22 cellular contexts compared by ENCODE assay signal in the genomic region with DNA sequence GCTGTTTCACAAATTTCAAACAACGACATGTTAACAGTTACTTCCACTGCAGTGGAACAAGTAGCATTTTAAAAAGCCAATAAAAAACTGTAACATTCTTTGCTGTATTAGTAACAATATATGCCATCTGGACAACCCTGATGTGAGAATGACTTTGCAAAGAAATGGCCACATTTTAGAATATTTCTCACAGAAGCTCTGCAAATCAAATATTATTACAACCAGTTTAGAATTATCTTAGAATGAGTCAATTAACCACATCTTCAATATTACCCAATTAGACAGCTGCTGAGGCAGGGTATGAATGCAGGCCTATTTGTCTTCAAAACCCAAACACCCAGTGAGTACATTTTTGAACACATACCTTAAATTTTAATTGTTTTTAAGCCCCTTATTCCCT. TPM values are rescaled to one million over a fixed set of nuclear protein-coding genes. Genes with fewer than 3 reads are reported as not detected.
DNase-seq lines count a peak whose midpoint lies in the region; ATAC-seq, FAIRE-seq and TF ChIP-seq lines count a peak whose summit lies in the region.
"Had no signal": no experiment of that assay in that cellular context is flagged by ENCODE, and none has a peak within 500 bp of the region (broad histone marks: within the 10 kb centered on the region; RNA-seq: fewer than 3 reads in every experiment).

No MANE protein-coding gene starts in this region.

- H3K4me3 ChIP-seq in RWPE2 (ENCODE audit: severe bottlenecking) (no peak overlapping the region), fibroblast of mammary gland (ENCODE audit: control insufficient read depth, low read depth, low read length) (no peak overlapping the region), smooth muscle cell (no peak overlapping the region), lower leg skin (ENCODE audit: low read depth, poor library complexity, severe bottlenecking) (no peak overlapping the region)
- H3K4me3 ChIP-seq: esophagus muscularis mucosa, right lobe of liver, vagina had no signal

- H4K20me1 ChIP-seq in smooth muscle cell (ENCODE audit: low read depth) = no peaks in the 10 kb centered on the region

- H3K9me3 ChIP-seq in RWPE2 (ENCODE audit: severe bottlenecking) (peaks cover 2% of the 10 kb centered on the region), smooth muscle cell (replicated peaks; ENCODE audit: low read depth) (peaks cover 17% of the 10 kb centered on the region)
- H3K9me3 ChIP-seq: neutrophil had no signal

- H3K36me3 ChIP-seq in RWPE2 (ENCODE audit: low read depth) (peaks cover 50% of the 10 kb centered on the region), smooth muscle cell (ENCODE audit: low read depth) (peaks cover 28% of the 10 kb centered on the region)

- H3K36me3 Mint-ChIP-seq in activated naive CD4-positive, alpha-beta T cell treated with anti-CD3 and anti-CD28 coated beads, Interleukin-2, amount 50 U/mL, for 24 hours = peaks cover 44% of the 10 kb centered on the region
- H3K36me3 Mint-ChIP-seq in activated naive CD4-positive, alpha-beta T cell treated with anti-CD3 and anti-CD28 coated beads, Interleukin-2, amount 10 ng/mL, durations not matched to agents 7 days and 5 days = peaks cover 53% of the 10 kb centered on the region

- no peaks in the 10 kb centered on the region for H3K27me3 ChIP-seq in RWPE2 (ENCODE audit: insufficient read depth, poor library complexity, severe bottlenecking)
- no peaks in the 10 kb centered on the region for H3K27me3 ChIP-seq in smooth muscle cell (ENCODE audit: low read depth)
- H3K27me3 ChIP-seq: esophagus muscularis mucosa, neutrophil, right lobe of liver, vagina had no signal

- CTCF ChIA-PET in activated naive CD4-positive, alpha-beta T cell treated with anti-CD3 and anti-CD28 coated beads, Interleukin-2, amount 10 ng/mL, durations not matched to agents 7 days and 5 days (lab: Charles Lee) = no interaction called here

- TF ChIP-seq CTCF in RWPE2 (IDR thresholded peaks at IDR 0.05; ENCODE audit: poor library complexity, severe bottlenecking) = no peak
- no peak for TF ChIP-seq CTCF in fibroblast of mammary gland (conservative IDR thresholded peaks at IDR 0.05; ENCODE audit: control insufficient read depth, insufficient read depth, low read depth, low read length)
- no peak for TF ChIP-seq CTCF in smooth muscle cell (IDR thresholded peaks at IDR 0.05; ENCODE audit: borderline replicate concordance, insufficient read depth, poor library complexity, severe bottlenecking)
- TF ChIP-seq CTCF in lower leg skin (IDR thresholded peaks at IDR 0.05) = no peak

- intact Hi-C loops in lower leg skin (cut with DNase I; ENCODE audit: low total_unique reads) = no loop called here

- WGBS in smooth muscle cell (ENCODE audit: low lambda C conversion rate) = 52% methylated on average over 1 of the region's 1 CpG
- 76 to 84% methylated on average over 1 of the region's 1 CpG for WGBS in lower leg skin, 2 donors

- peaks cover 3% of the 10 kb centered on the region for H3F3A ChIP-seq in smooth muscle cell (ENCODE audit: low read depth)

- H3K27me3 Mint-ChIP-seq in activated naive CD4-positive, alpha-beta T cell treated with anti-CD3 and anti-CD28 coated beads, Interleukin-2, amount 50 U/mL, for 24 hours = no peaks in the 10 kb centered on the region
- H3K27me3 Mint-ChIP-seq in activated naive CD4-positive, alpha-beta T cell treated with anti-CD3 and anti-CD28 coated beads, Interleukin-2, amount 10 ng/mL, durations not matched to agents 7 days and 5 days = peaks cover 4% of the 10 kb centered on the region
- H3K27me3 Mint-ChIP-seq: activated naive CD8-positive, alpha-beta T cell treated with anti-CD3 and anti-CD28 coated beads, Interleukin-2, amount 10 ng/mL, durations not matched to agents 7 days and 5 days had no signal

- ATAC-seq in RWPE2 (ENCODE audit: low read depth) = peak; percentile 58
- ATAC-seq: right lobe of liver; stimulated activated naive CD8-positive, alpha-beta T cell treated with anti-CD3 and anti-CD28 coated beads, Interleukin-15, Interleukin-2, amounts not matched to agents 100 U/mL and 50 U/mL, for 24 hours had no signal

- peaks cover 6% of the 10 kb centered on the region for H3K9me3 Mint-ChIP-seq in activated naive CD4-positive, alpha-beta T cell treated with anti-CD3 and anti-CD28 coated beads, Interleukin-2, amount 50 U/mL, for 24 hours
- peaks cover 28% of the 10 kb centered on the region for H3K9me3 Mint-ChIP-seq in activated naive CD4-positive, alpha-beta T cell treated with anti-CD3 and anti-CD28 coated beads, Interleukin-2, amount 10 ng/mL, durations not matched to agents 7 days and 5 days

- peaks cover 17% of the 10 kb centered on the region for H3K4me1 Mint-ChIP-seq in activated naive CD4-positive, alpha-beta T cell treated with anti-CD3 and anti-CD28 coated beads, Interleukin-2, amount 50 U/mL, for 24 hours
- peaks cover 26% of the 10 kb centered on the region for H3K4me1 Mint-ChIP-seq in activated naive CD4-positive, alpha-beta T cell treated with anti-CD3 and anti-CD28 coated beads, Interleukin-2, amount 10 ng/mL, durations not matched to agents 7 days and 5 days

- H3K79me2 ChIP-seq in smooth muscle cell (ENCODE audit: low read depth) = peaks cover 38% of the 10 kb centered on the region

- peak overlapping the region; percentile 7 for H3K4me3 Mint-ChIP-seq in activated naive CD4-positive, alpha-beta T cell treated with anti-CD3 and anti-CD28 coated beads, Interleukin-2, amount 50 U/mL, for 24 hours
- no peak overlapping the region for H3K4me3 Mint-ChIP-seq in activated naive CD4-positive, alpha-beta T cell treated with anti-CD3 and anti-CD28 coated beads, Interleukin-2, amount 10 ng/mL, durations not matched to agents 7 days and 5 days
- H3K4me3 Mint-ChIP-seq: activated naive CD8-positive, alpha-beta T cell treated with anti-CD3 and anti-CD28 coated beads, Interleukin-2, amount 10 ng/mL, durations not matched to agents 7 days and 5 days had no signal

- no peak overlapping the region for H3K27ac Mint-ChIP-seq in activated naive CD4-positive, alpha-beta T cell treated with anti-CD3 and anti-CD28 coated beads, Interleukin-2, amount 50 U/mL, for 24 hours
- no peak overlapping the region for H3K27ac Mint-ChIP-seq in activated naive CD4-positive, alpha-beta T cell treated with anti-CD3 and anti-CD28 coated beads, Interleukin-2, amount 10 ng/mL, durations not matched to agents 7 days and 5 days
- H3K27ac Mint-ChIP-seq: activated naive CD8-positive, alpha-beta T cell treated with anti-CD3 and anti-CD28 coated beads, Interleukin-2, amount 10 ng/mL, durations not matched to agents 7 days and 5 days had no signal

- H2AFZ ChIP-seq in smooth muscle cell (ENCODE audit: low read depth) = no peak overlapping the region

- peaks cover 17% of the 10 kb centered on the region for H3K4me1 ChIP-seq in RWPE2 (ENCODE audit: insufficient read depth, poor library complexity, severe bottlenecking)
- peaks cover 12% of the 10 kb centered on the region for H3K4me1 ChIP-seq in smooth muscle cell (ENCODE audit: low read depth)

- H3K27ac ChIP-seq in RWPE2 (ENCODE audit: poor library complexity, severe bottlenecking) (peak overlapping the region; percentile 93), smooth muscle cell (ENCODE audit: low read depth) (peak overlapping the region; percentile 55)
- H3K27ac ChIP-seq: esophagus muscularis mucosa, neutrophil, right lobe of liver, vagina had no signal

- H3K4me2 ChIP-seq in smooth muscle cell = peak overlapping the region; percentile 47

- no peak overlapping the region for H3K9ac ChIP-seq in smooth muscle cell (ENCODE audit: low read depth)

- FAIRE-seq in GM19239 (lab: Jason Lieb, UNC) = no peak
- FAIRE-seq: A204.1 had no signal

- TF ChIP-seq POLR2A in lower leg skin (IDR thresholded peaks at IDR 0.05) = no peak

- DNase-seq in activated naive CD4-positive, alpha-beta T cell treated with anti-CD3 and anti-CD28 coated beads, Interleukin-2, amount 10 ng/mL, durations not matched to agents 7 days and 5 days = no peak
- DNase-seq in RWPE2 (ENCODE audit: low spot score) (no peak), fibroblast of mammary gland (ENCODE audit: low read depth) (peak; percentile 84), smooth muscle cell (lab: John Stamatoyannopoulos, UW; ENCODE audit: unreplicated experiment) (no peak), germinal center (ENCODE audit: low spot score) (no peak), lower leg skin (ENCODE audit: low spot score in 2 of 2) (no peak), GM19239 (ENCODE audit: insufficient read length, low spot score) (no peak)
- DNase-seq: activated naive CD8-positive, alpha-beta T cell treated with anti-CD3 and anti-CD28 coated beads, Interleukin-2, amount 10 ng/mL, durations not matched to agents 7 days and 5 days; Calu3; GOT3; KG1; NCI-H1694 treated with DMSO at 0.1 percent for 48 hours; NCI-H526; right lobe of liver; RPMI8226; stimulated activated naive CD8-positive, alpha-beta T cell treated with anti-CD3 and anti-CD28 coated beads, Interleukin-15, Interleukin-2, amounts not matched to agents 100 U/mL and 50 U/mL, for 24 hours; T-helper 2 cell had no signal

RNA-seq across cellular contexts. Expression of a gene that starts 3.2 kb away (rescaled TPM):
- total RNA-seq in smooth muscle cell = 6.3 and 17.9 TPM in 2 replicates
- 3.5 and 3.7 TPM in 2 replicates for polyA plus RNA-seq in smooth muscle cell
- 10 to 100 TPM; 12.9 to 19.2 (median 16.1) TPM for total RNA-seq in lower leg skin

RNA-seq across cellular contexts. Expression of a gene that starts 17.5 kb away (rescaled TPM):
- total RNA-seq in smooth muscle cell (22.8 and 23.8 TPM in 2 replicates), lower leg skin (10 to 100 TPM in 2 of 4 donors, 1 to 10 TPM in 2; 3.6 to 12.8 (median 9.2) TPM)
- polyA plus RNA-seq in smooth muscle cell = 7.8 and 8.9 TPM in 2 replicates

RNA-seq across cellular contexts. Expression of a gene that starts 55.7 kb away (rescaled TPM):
- total RNA-seq in smooth muscle cell (not detected in 2 replicates), lower leg skin (not detected)
- not detected in 2 replicates for polyA plus RNA-seq in smooth muscle cell
- total RNA-seq: activated naive CD8-positive, alpha-beta T cell treated with anti-CD3 and anti-CD28 coated beads, Interleukin-2, amount 10 ng/mL, durations not matched to agents 7 days and 5 days; Calu3; esophagus muscularis mucosa; right lobe of liver; vagina had no signal

RNA-seq across cellular contexts. Expression of a gene that starts 56.4 kb away (rescaled TPM):
- total RNA-seq in smooth muscle cell (4.8 and 5.3 TPM in 2 replicates), lower leg skin (1 to 10 TPM in 2 of 4 donors, under 1 TPM in 1, not detected in 1; 0.38 to 1.5 (median 1.1) TPM)
- polyA plus RNA-seq in smooth muscle cell = 2.4 and 2.8 TPM in 2 replicates
